In the genomic region with DNA sequence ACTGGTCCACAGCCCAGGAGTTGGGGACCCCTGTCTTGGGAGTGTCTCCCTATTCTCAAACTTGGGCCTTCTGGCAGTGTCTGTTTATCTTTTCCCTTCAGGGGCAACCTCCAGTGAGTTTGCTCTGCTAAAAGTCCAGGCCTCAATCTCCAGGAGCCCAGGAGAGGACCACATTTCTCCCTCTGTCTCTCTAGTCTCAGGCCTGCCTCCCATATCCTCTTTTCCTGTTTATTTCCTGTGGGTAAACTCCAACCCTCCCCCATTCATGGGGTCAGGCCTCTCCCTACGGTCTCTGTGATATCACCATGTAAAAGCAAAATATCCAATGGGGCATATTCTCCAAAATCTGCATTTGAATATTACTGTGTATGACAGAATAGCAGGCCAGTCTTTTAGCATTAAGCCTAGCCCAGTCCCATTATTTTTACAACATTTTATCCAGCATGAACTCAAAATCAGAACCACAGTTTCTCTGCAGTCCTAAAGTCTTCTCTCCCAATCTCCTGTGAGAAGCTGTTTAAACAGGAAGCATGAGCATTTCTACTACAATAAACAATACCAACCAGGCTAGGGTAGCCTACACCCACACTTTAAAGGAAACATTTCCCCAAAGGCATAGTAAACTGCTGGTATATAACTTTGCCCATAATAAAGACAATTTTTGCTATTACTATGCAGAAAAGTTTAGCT, we compare ENCODE assay signal across 1 cellular context.
TF ChIP-seq lines count a peak whose summit lies in the region.

No MANE protein-coding gene starts in this region.

TF ChIP-seq in GM23338, 12 proteins besides CTCF, POLR2A, EP300 and RAD21:
- TF ChIP-seq, protein P1, sequence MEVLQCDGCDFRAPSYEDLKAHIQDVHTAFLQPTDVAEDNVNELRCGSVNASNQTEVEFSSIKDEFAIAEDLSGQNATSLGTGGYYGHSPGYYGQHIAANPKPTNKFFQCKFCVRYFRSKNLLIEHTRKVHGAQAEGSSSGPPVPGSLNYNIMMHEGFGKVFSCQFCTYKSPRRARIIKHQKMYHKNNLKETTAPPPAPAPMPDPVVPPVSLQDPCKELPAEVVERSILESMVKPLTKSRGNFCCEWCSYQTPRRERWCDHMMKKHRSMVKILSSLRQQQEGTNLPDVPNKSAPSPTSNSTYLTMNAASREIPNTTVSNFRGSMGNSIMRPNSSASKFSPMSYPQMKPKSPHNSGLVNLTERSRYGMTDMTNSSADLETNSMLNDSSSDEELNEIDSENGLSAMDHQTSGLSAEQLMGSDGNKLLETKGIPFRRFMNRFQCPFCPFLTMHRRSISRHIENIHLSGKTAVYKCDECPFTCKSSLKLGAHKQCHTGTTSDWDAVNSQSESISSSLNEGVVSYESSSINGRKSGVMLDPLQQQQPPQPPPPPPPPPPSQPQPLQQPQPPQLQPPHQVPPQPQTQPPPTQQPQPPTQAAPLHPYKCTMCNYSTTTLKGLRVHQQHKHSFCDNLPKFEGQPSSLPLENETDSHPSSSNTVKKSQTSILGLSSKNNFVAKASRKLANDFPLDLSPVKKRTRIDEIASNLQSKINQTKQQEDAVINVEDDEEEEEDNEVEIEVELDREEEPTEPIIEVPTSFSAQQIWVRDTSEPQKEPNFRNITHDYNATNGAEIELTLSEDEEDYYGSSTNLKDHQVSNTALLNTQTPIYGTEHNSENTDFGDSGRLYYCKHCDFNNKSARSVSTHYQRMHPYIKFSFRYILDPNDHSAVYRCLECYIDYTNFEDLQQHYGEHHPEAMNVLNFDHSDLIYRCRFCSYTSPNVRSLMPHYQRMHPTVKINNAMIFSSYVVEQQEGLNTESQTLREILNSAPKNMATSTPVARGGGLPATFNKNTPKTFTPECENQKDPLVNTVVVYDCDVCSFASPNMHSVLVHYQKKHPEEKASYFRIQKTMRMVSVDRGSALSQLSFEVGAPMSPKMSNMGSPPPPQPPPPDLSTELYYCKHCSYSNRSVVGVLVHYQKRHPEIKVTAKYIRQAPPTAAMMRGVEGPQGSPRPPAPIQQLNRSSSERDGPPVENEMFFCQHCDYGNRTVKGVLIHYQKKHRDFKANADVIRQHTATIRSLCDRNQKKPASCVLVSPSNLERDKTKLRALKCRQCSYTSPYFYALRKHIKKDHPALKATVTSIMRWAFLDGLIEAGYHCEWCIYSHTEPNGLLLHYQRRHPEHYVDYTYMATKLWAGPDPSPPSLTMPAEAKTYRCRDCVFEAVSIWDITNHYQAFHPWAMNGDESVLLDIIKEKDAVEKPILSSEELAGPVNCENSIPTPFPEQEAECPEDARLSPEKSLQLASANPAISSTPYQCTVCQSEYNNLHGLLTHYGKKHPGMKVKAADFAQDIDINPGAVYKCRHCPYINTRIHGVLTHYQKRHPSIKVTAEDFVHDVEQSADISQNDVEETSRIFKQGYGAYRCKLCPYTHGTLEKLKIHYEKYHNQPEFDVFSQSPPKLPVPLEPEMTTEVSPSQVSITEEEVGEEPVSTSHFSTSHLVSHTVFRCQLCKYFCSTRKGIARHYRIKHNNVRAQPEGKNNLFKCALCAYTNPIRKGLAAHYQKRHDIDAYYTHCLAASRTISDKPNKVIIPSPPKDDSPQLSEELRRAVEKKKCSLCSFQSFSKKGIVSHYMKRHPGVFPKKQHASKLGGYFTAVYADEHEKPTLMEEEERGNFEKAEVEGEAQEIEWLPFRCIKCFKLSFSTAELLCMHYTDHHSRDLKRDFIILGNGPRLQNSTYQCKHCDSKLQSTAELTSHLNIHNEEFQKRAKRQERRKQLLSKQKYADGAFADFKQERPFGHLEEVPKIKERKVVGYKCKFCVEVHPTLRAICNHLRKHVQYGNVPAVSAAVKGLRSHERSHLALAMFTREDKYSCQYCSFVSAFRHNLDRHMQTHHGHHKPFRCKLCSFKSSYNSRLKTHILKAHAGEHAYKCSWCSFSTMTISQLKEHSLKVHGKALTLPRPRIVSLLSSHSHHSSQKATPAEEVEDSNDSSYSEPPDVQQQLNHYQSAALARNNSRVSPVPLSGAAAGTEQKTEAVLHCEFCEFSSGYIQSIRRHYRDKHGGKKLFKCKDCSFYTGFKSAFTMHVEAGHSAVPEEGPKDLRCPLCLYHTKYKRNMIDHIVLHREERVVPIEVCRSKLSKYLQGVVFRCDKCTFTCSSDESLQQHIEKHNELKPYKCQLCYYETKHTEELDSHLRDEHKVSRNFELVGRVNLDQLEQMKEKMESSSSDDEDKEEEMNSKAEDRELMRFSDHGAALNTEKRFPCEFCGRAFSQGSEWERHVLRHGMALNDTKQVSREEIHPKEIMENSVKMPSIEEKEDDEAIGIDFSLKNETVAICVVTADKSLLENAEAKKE (CRISPR knock-in tag; IDR thresholded peaks at IDR 0.05), result no peak
- TF ChIP-seq JUNB (IDR thresholded peaks at IDR 0.05; ENCODE audit: unreplicated experiment), result no peak
- no peak for TF ChIP-seq ZNF331 (CRISPR knock-in tag; IDR thresholded peaks at IDR 0.05; ENCODE audit: low read depth)
- no peak for TF ChIP-seq POLR2AphosphoS5 (IDR thresholded peaks at IDR 0.05; ENCODE audit: low read depth)
- TF ChIP-seq, protein P2, sequence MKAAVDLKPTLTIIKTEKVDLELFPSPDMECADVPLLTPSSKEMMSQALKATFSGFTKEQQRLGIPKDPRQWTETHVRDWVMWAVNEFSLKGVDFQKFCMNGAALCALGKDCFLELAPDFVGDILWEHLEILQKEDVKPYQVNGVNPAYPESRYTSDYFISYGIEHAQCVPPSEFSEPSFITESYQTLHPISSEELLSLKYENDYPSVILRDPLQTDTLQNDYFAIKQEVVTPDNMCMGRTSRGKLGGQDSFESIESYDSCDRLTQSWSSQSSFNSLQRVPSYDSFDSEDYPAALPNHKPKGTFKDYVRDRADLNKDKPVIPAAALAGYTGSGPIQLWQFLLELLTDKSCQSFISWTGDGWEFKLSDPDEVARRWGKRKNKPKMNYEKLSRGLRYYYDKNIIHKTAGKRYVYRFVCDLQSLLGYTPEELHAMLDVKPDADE (IDR thresholded peaks at IDR 0.05), result no peak
- no peak for TF ChIP-seq STAT1 (IDR thresholded peaks at IDR 0.05; ENCODE audit: unreplicated experiment)
- no peak for TF ChIP-seq ZNF114 (CRISPR knock-in tag; IDR thresholded peaks at IDR 0.05)
- TF ChIP-seq NANOG (IDR thresholded peaks at IDR 0.05; ENCODE audit: borderline replicate concordance), result no peak
- TF ChIP-seq, protein P3, sequence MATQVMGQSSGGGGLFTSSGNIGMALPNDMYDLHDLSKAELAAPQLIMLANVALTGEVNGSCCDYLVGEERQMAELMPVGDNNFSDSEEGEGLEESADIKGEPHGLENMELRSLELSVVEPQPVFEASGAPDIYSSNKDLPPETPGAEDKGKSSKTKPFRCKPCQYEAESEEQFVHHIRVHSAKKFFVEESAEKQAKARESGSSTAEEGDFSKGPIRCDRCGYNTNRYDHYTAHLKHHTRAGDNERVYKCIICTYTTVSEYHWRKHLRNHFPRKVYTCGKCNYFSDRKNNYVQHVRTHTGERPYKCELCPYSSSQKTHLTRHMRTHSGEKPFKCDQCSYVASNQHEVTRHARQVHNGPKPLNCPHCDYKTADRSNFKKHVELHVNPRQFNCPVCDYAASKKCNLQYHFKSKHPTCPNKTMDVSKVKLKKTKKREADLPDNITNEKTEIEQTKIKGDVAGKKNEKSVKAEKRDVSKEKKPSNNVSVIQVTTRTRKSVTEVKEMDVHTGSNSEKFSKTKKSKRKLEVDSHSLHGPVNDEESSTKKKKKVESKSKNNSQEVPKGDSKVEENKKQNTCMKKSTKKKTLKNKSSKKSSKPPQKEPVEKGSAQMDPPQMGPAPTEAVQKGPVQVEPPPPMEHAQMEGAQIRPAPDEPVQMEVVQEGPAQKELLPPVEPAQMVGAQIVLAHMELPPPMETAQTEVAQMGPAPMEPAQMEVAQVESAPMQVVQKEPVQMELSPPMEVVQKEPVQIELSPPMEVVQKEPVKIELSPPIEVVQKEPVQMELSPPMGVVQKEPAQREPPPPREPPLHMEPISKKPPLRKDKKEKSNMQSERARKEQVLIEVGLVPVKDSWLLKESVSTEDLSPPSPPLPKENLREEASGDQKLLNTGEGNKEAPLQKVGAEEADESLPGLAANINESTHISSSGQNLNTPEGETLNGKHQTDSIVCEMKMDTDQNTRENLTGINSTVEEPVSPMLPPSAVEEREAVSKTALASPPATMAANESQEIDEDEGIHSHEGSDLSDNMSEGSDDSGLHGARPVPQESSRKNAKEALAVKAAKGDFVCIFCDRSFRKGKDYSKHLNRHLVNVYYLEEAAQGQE (IDR thresholded peaks at IDR 0.05; ENCODE audit: unreplicated experiment), result no peak
- TF ChIP-seq EZH2 (IDR thresholded peaks at IDR 0.05; ENCODE audit: low read depth, unreplicated experiment), result no peak
- TF ChIP-seq EZH2phosphoT487 (IDR thresholded peaks at IDR 0.05; ENCODE audit: unreplicated experiment), result no peak
- TF ChIP-seq CREB1 (CRISPR knock-in tag; IDR thresholded peaks at IDR 0.05; ENCODE audit: low read depth), result no peak
